ENCODE assay signal across 28 cellular contexts in the genomic region with DNA sequence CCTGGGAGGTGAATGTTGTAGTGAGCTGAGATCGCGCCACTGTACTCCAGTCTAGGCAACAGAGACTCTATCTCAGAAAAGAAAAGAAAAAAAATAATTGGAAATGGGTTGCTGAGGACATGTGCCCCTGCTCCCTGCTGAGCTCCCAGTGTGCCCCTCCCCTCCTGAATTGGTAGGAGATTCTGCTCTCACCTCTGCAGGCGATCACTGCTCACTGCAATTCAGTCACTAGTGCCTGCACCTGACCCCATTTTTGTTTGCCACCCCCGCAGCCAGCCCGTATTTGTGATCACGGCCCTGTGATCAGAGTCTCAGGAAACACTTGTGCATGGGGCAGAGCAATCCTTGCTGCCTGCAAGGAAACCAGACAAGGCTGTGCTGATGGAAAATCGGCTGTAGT. TPM values are rescaled to one million over a fixed set of nuclear protein-coding genes. Genes with fewer than 3 reads are reported as not detected.
DNase-seq lines count a peak whose midpoint lies in the region; ATAC-seq, FAIRE-seq and TF ChIP-seq lines count a peak whose summit lies in the region.
"Had no signal": no experiment of that assay in that cellular context is flagged by ENCODE, and none has a peak within 500 bp of the region (broad histone marks: within the 10 kb centered on the region; RNA-seq: fewer than 3 reads in every experiment).

No MANE protein-coding gene starts in this region.

- no peak for TF ChIP-seq CTCF in K562 (IDR thresholded peaks at IDR 0.05 in 2 of 3, conservative IDR thresholded peaks at IDR 0.05 in 1 of 3; ENCODE audit: insufficient read depth in 2 of 3, low read depth in 1 of 3, low read length in 3 of 3)

- POLR2A ChIA-PET in K562 (lab: Yijun Ruan, JAX), result no interaction called here

- TF ChIP-seq POLR2A in K562 (conservative IDR thresholded peaks at IDR 0.05), result no peak

- H4K20me1 ChIP-seq in K562 (replicated peaks; ENCODE audit: control insufficient read depth, insufficient read depth, low read length), result no peaks in the 10 kb centered on the region; the same call in 1 of the 2 replicates

- intact Hi-C loops in K562 (cut with micrococcal nuclease), result no loop called here

- H3K9me1 ChIP-seq in K562 (ENCODE audit: control insufficient read depth, insufficient read depth, low read length), result no peaks in the 10 kb centered on the region

- in situ Hi-C loops in K562 (cut with MboI), result loop anchor here (25.0 kb wide), 1 partner anchor 376 kb away; no protein-coding TSS in a partner anchor
- in situ Hi-C loops in KBM-7 (cut with MboI; ENCODE audit: low pct_unique_long_range_greater_than_20kb, low sequenced_read_pairs), result no loop called here

- no peak overlapping the region for H3K9ac ChIP-seq in K562 (ENCODE audit: insufficient read depth in 1 of 2, low read depth in 2 of 2, low read length in 2 of 2)

- H3K36me3 ChIP-seq in H7 (replicated peaks; ENCODE audit: control insufficient read depth, insufficient read depth, low read length), result no peaks in the 10 kb centered on the region
- no peaks in the 10 kb centered on the region for H3K36me3 ChIP-seq in K562 (ENCODE audit: control insufficient read depth, insufficient read depth, low read length)
- H3K36me3 ChIP-seq: HAP-1 had no signal

- no peak overlapping the region for H3K27ac ChIP-seq in K562 (ENCODE audit: extremely low read depth, low read depth, low read length)
- H3K27ac ChIP-seq: C4-2B, RWPE1 had no signal

- ATAC-seq in K562 (no peak), HG03039 (IDR thresholded peaks at IDR 0.05; ENCODE audit: unreplicated experiment) (no peak)
- ATAC-seq: CD8-positive, alpha-beta T cell; GM12878; Panc1; T-cell had no signal

- FAIRE-seq in K562 (lab: Jason Lieb, UNC), result no peak
- FAIRE-seq: GM12878, GM19239, HTR-8/SVneo had no signal

- no peak for TF ChIP-seq RAD21 in K562 (CRISPR knock-in tag; conservative IDR thresholded peaks at IDR 0.05 in 1 of 2, IDR thresholded peaks at IDR 0.05 in 1 of 2)

- H3K4me1 ChIP-seq in K562 (replicated peaks in 1 of 2; ENCODE audit: control insufficient read depth in 2 of 2, insufficient read depth in 2 of 2, low read length in 2 of 2), result peaks cover 3 to 8% of the 10 kb centered on the region in 2 experiments; a peak in 4 of 5 replicates
- H3K4me1 ChIP-seq: HAP-1 had no signal

- CTCF ChIA-PET in K562 (lab: Yijun Ruan, JAX; ENCODE audit: low intra/inter-chr PET ratio), result interaction anchor here (0.8 kb wide), 1 partner anchor 97 kb away, joined by 6 read pairs; no protein-coding TSS in a partner anchor

- H3K9me3 ChIP-seq in K562 (replicated peaks; ENCODE audit: control insufficient read depth, insufficient read depth, low read depth, low read length), result no peaks in the 10 kb centered on the region
- H3K9me3 ChIP-seq: HAP-1 had no signal

- H3K27me3 ChIP-seq in H7 (ENCODE audit: control insufficient read depth, insufficient read depth, low read length), result no peaks in the 10 kb centered on the region
- H3K27me3 ChIP-seq in K562 (ENCODE audit: control insufficient read depth in 2 of 2, insufficient read depth in 2 of 2, low read length in 2 of 2), result peaks cover 4 to 27% of the 10 kb centered on the region in 2 experiments; a peak in 2 of 5 replicates

- H3K4me3 ChIP-seq in H7 (ENCODE audit: insufficient read depth, low read depth, low read length) (no peak overlapping the region), K562 (no peak overlapping the region)
- H3K4me3 ChIP-seq: GM12878, HAP-1 had no signal

- no TSS peak for BruUV-seq in K562 (replicated peaks; lab: Mats Ljungman, UMichigan)

- no peaks in the 10 kb centered on the region for H3K79me2 ChIP-seq in K562 (ENCODE audit: control insufficient read depth, insufficient read depth, low read length)

- no peak overlapping the region for H3K4me2 ChIP-seq in K562 (ENCODE audit: insufficient read depth, low read length)

- WGBS in K562 (ENCODE audit: insufficient coverage, low coverage, missing lambda C conversion rate), result 19% methylated on average over 7 of the region's 7 CpGs

- peak; percentile 68 for DNase-seq in H7
- peak; percentile 15 for DNase-seq in NAMALWA (ENCODE audit: low spot score)
- no peak for DNase-seq in K562 (ENCODE audit: extremely low read depth in 1 of 4, low spot score in 3 of 4)
- DNase-seq in left kidney (ENCODE audit: low read depth, low spot score), result peak; percentile 16
- no peak for DNase-seq in KBM-7
- no peak for DNase-seq in NCI-H1436 treated with DMSO at 0.1 percent for 48 hours (lab: John Stamatoyannopoulos, UW)
- DNase-seq in NCI-H446 treated with DMSO at 0.1 percent for 48 hours (lab: John Stamatoyannopoulos, UW), result no peak
- DNase-seq: CD8-positive, alpha-beta T cell; DMS 273 treated with DMSO at 0.1 percent for 48 hours; DMS79; EL; GDM1; HFFc6; KG1; NCI-H1930; NCI-H446; NCI-H82; T-cell had no signal

- no peak for TF ChIP-seq EP300 in K562 (IDR thresholded peaks at IDR 0.05; ENCODE audit: low read length)

- H2AFZ ChIP-seq in K562 (ENCODE audit: low read depth, low read length), result no peak overlapping the region

TF ChIP-seq in K562, 482 proteins besides CTCF, POLR2A, EP300 and RAD21:
- TF ChIP-seq PCBP1 (IDR thresholded peaks at IDR 0.05; ENCODE audit: low read depth, low read length, poor library complexity, severe bottlenecking) (no peak), EGR1 (conservative IDR thresholded peaks at IDR 0.05) (peak; percentile 22; the same call in 1 of the 2 replicates)

RNA-seq across cellular contexts. Expression of gene SEC14L3, which starts 16.3 kb away (rescaled TPM):
- total RNA-seq in H7 (2014; rRNA removed; shearing (Covaris generic)), result not detected in 2 replicates
- not detected in 2 replicates for total RNA-seq in K562 (2011; cell fraction: chromatin; rRNA removed; ENCODE audit: low replicate concordance)
- not detected in 2 replicates for total RNA-seq in K562 (2011; cell fraction: nucleolus; rRNA removed)
- not detected in 2 replicates for total RNA-seq in K562 (2011; cell fraction: nucleoplasm; rRNA removed)
- total RNA-seq in K562 (2014; rRNA removed), result not detected in 2 replicates
- not detected in 2 replicates for total RNA-seq in K562 (2014; rRNA removed; fragmentation: Illumina TruSeq; extraction: Trizol)
- not detected in 2 replicates for total RNA-seq in K562 (2015; rRNA removed; fragmentation: Illumina TruSeq; extraction: Trizol)
- total RNA-seq in K562 (2021), result not detected in 2 replicates
- not detected in 2 replicates for polyA plus RNA-seq in K562 (2011; rRNA removed)
- 0.04 TPM in 1 of 2 replicates, not detected in the other for polyA plus RNA-seq in K562 (2011; cell fraction: cytosol; rRNA removed)
- polyA plus RNA-seq in K562 (2011; cell fraction: nucleus; rRNA removed), result not detected in 2 replicates
- polyA plus RNA-seq in K562 (2012), result not detected in 2 replicates
- polyA plus RNA-seq in K562 (2014; fragmentation: Illumina TruSeq; extraction: Trizol), result not detected in 2 replicates
- polyA plus RNA-seq in K562 (2014; fragmentation: Nextera tagmentation; extraction: Ambion mirVana), result not detected
- polyA plus RNA-seq in K562 (2014; rRNA removed), result not detected in 2 replicates
- polyA minus RNA-seq in K562 (2011; rRNA and poly(A)+ RNA removed), result not detected in 2 replicates
- not detected in 2 replicates for polyA minus RNA-seq in K562 (2011; cell fraction: cytosol; rRNA and poly(A)+ RNA removed)
- polyA minus RNA-seq in K562 (2011; cell fraction: nucleus; rRNA and poly(A)+ RNA removed), result not detected in 2 replicates
- total RNA-seq: A673; CD8-positive, alpha-beta T cell; GM12878; HFFc6; SK-MEL-5; T-cell had no signal

RNA-seq across cellular contexts. Expression of gene SEC14L4, which starts 17.4 kb away (rescaled TPM):
- not detected in 2 replicates for total RNA-seq in H7 (2014; rRNA removed; shearing (Covaris generic))
- 0.19 TPM in 1 of 2 replicates, not detected in the other for total RNA-seq in K562 (2011; cell fraction: chromatin; rRNA removed; ENCODE audit: low replicate concordance)
- not detected in 2 replicates for total RNA-seq in K562 (2011; cell fraction: nucleolus; rRNA removed)
- total RNA-seq in K562 (2011; cell fraction: nucleoplasm; rRNA removed), result not detected in 2 replicates
- not detected in 2 replicates for total RNA-seq in K562 (2014; rRNA removed)
- total RNA-seq in K562 (2014; rRNA removed; fragmentation: Illumina TruSeq; extraction: Trizol), result not detected in 2 replicates
- not detected in 2 replicates for total RNA-seq in K562 (2015; rRNA removed; fragmentation: Illumina TruSeq; extraction: Trizol)
- total RNA-seq in K562 (2021), result not detected in 2 replicates
- polyA plus RNA-seq in K562 (2011; rRNA removed), result 0.03 TPM in 1 of 2 replicates, not detected in the other
- polyA plus RNA-seq in K562 (2011; cell fraction: cytosol; rRNA removed), result 0.03 TPM in 1 of 2 replicates, not detected in the other
- polyA plus RNA-seq in K562 (2011; cell fraction: nucleus; rRNA removed), result 0.07 TPM in 1 of 2 replicates, not detected in the other
- polyA plus RNA-seq in K562 (2012), result 0.04 TPM in 1 of 2 replicates, not detected in the other
- polyA plus RNA-seq in K562 (2014; fragmentation: Illumina TruSeq; extraction: Trizol), result not detected in 2 replicates
- not detected for polyA plus RNA-seq in K562 (2014; fragmentation: Nextera tagmentation; extraction: Ambion mirVana)
- 0.11 TPM in 1 of 2 replicates, not detected in the other for polyA plus RNA-seq in K562 (2014; rRNA removed)
- polyA minus RNA-seq in K562 (2011; rRNA and poly(A)+ RNA removed), result not detected in 2 replicates
- not detected in 2 replicates for polyA minus RNA-seq in K562 (2011; cell fraction: cytosol; rRNA and poly(A)+ RNA removed)
- not detected in 2 replicates for polyA minus RNA-seq in K562 (2011; cell fraction: nucleus; rRNA and poly(A)+ RNA removed)
- total RNA-seq: A673; CD8-positive, alpha-beta T cell; GM12878; HFFc6 had no signal
- polyA plus RNA-seq: GM12878 had no signal

RNA-seq across cellular contexts. Expression of gene SEC14L6, which starts 58.4 kb away (rescaled TPM):
- total RNA-seq in H7 (2014; rRNA removed; shearing (Covaris generic)), result 0.17 and 0.55 TPM in 2 replicates
- 5.1 and 11.8 TPM in 2 replicates for total RNA-seq in K562 (2011; cell fraction: chromatin; rRNA removed; ENCODE audit: low replicate concordance)
- 5.3 and 5.5 TPM in 2 replicates for total RNA-seq in K562 (2011; cell fraction: nucleolus; rRNA removed)
- 4.3 and 6.0 TPM in 2 replicates for total RNA-seq in K562 (2011; cell fraction: nucleoplasm; rRNA removed)
- 1.5 and 1.8 TPM in 2 replicates for total RNA-seq in K562 (2014; rRNA removed)
- 1.9 and 2.0 TPM in 2 replicates for total RNA-seq in K562 (2014; rRNA removed; fragmentation: Illumina TruSeq; extraction: Trizol)
- total RNA-seq in K562 (2015; rRNA removed; fragmentation: Illumina TruSeq; extraction: Trizol), result 1.6 and 2.2 TPM in 2 replicates
- 1.6 and 2.6 TPM in 2 replicates for total RNA-seq in K562 (2021)
- 5.0 and 6.1 TPM in 2 replicates for polyA plus RNA-seq in K562 (2011; rRNA removed)
- polyA plus RNA-seq in K562 (2011; cell fraction: cytosol; rRNA removed), result 5.1 and 8.0 TPM in 2 replicates
- 6.2 and 8.4 TPM in 2 replicates for polyA plus RNA-seq in K562 (2011; cell fraction: nucleus; rRNA removed)
- polyA plus RNA-seq in K562 (2012), result 2.1 and 2.8 TPM in 2 replicates
- polyA plus RNA-seq in K562 (2014; fragmentation: Illumina TruSeq; extraction: Trizol), result 4.0 and 4.1 TPM in 2 replicates
- under 1 TPM; 0.29 to 0.39 TPM for polyA plus RNA-seq in K562 (2014; fragmentation: Nextera tagmentation; extraction: Ambion mirVana)
- 1.7 and 2.3 TPM in 2 replicates for polyA plus RNA-seq in K562 (2014; rRNA removed)
- polyA minus RNA-seq in K562 (2011; rRNA and poly(A)+ RNA removed), result 0.99 and 5.1 TPM in 2 replicates
- 1.4 and 3.9 TPM in 2 replicates for polyA minus RNA-seq in K562 (2011; cell fraction: cytosol; rRNA and poly(A)+ RNA removed)
- polyA minus RNA-seq in K562 (2011; cell fraction: nucleus; rRNA and poly(A)+ RNA removed), result 1.4 and 2.3 TPM in 2 replicates
- total RNA-seq: A673; CD8-positive, alpha-beta T cell; GM12878; HFFc6; SK-MEL-5 had no signal
- polyA plus RNA-seq: GM12878 had no signal

Comparison
In these comparisons a context has a peak if more than half of its experiments do, and no peak if none do; other contexts are left out.
1. DNase-seq: peak in H7 (single experiment), NAMALWA (single experiment) and left kidney (single experiment); none in K562 (0 of 4), KBM-7 (single experiment), NCI-H1436 treated with DMSO at 0.1 percent for 48 hours (single experiment) and NCI-H446 treated with DMSO at 0.1 percent for 48 hours (single experiment).